8 cellular contexts compared by ENCODE assay signal in the genomic region with DNA sequence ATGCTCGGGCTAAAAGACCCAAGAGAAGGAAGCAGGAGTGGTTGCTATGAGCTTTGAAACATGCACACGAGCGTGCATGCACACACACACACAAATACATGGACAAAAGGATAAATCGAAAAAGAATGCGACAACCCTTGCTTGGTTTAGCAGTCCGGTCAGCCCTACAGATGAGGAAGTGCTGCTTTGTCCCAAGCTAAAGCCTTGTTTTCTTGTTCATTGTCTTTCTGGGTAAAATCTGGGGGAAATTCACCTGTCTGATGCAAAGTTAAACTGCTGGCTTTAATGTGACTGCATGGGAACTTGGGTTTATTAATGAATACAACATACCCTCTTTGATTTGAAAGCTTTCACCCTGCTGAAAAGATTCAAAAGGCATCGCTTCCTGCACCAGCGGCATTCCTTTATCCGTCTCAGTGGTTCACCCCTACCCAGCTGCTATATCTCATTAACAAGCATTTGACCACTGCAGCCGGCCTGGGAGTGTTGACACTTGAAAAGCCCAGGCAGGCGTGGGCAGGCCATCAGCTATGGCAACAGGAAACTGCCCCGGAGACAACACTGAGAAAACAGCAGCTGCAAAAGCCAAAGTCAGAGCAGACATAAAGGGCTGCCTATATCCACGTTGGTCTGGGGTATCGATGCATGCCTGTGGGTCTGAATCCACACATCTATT.
DNase-seq lines count a peak whose midpoint lies in the region; TF ChIP-seq lines count a peak whose summit lies in the region.

No MANE protein-coding gene starts in this region.

- peak overlapping the region; percentile 39 for H3K4me3 ChIP-seq in endodermal cell (ENCODE audit: low read length)
- H3K4me3 ChIP-seq in mesodermal cell (ENCODE audit: extremely low read depth, insufficient read depth, low read length, poor library complexity, severe bottlenecking) = no peak overlapping the region

- DNase-seq in Calu3 = peak; percentile 30
- peak; percentile 81 for DNase-seq in NCI-H345 (lab: John Stamatoyannopoulos, UW)
- peak; percentile 92 for DNase-seq in endodermal cell
- no peak for DNase-seq in effector CD8-positive, alpha-beta T cell (lab: John Stamatoyannopoulos, UW)
- DNase-seq in stimulated activated CD4-positive, alpha-beta T cell treated with anti-CD3 and anti-CD28 coated beads, Interleukin-1b, Interleukin-23, amount 100 ng/mL, for 48 hours = no peak
- DNase-seq in NCI-H2107 (lab: John Stamatoyannopoulos, UW) = no peak
- no peak for DNase-seq in H4 (ENCODE audit: low spot score)

- H3K4me1 Mint-ChIP-seq in Calu3 (ENCODE audit: low read depth, unreplicated experiment) = no peaks in the 10 kb centered on the region
- peaks cover 47% of the 10 kb centered on the region for H3K4me1 Mint-ChIP-seq in endodermal cell

- H3K27ac ChIP-seq in endodermal cell (ENCODE audit: low read depth, low read length) = peak overlapping the region; percentile 97
- peak overlapping the region; percentile 95 for H3K27ac ChIP-seq in mesodermal cell (ENCODE audit: low read depth, low read length, severe bottlenecking)

- 27 to 32% methylated on average over 5 to 14 of the region's 14 CpGs for WGBS in endodermal cell (ENCODE audit: insufficient coverage in 1 of 2, insufficient read length in 1 of 2), 2 experiments
- WGBS in mesodermal cell (ENCODE audit: insufficient coverage in 2 of 2), 2 experiments = 10 to 31% methylated on average over 8 to 12 of the region's 14 CpGs

- intact Hi-C loops in Calu3 (cut with micrococcal nuclease; ENCODE audit: unreplicated experiment) = no loop called here

- H3K9ac ChIP-seq in endodermal cell (ENCODE audit: extremely low read depth, low read length, poor library complexity, severe bottlenecking) = peak overlapping the region; percentile 48

- H3K4me1 ChIP-seq in endodermal cell (ENCODE audit: control insufficient read depth, insufficient read depth, low read length) (peaks cover 27% of the 10 kb centered on the region), mesodermal cell (ENCODE audit: control insufficient read depth, insufficient read depth, low read length, poor library complexity, severe bottlenecking) (peaks cover 63% of the 10 kb centered on the region)

- no peak overlapping the region for H3K4me3 Mint-ChIP-seq in Calu3 (ENCODE audit: low read depth, unreplicated experiment)
- H3K4me3 Mint-ChIP-seq in endodermal cell = peak overlapping the region; percentile 2

- H3K27ac Mint-ChIP-seq in Calu3 (ENCODE audit: unreplicated experiment) (no peak overlapping the region), endodermal cell (peak overlapping the region; percentile 73)

- H3K36me3 ChIP-seq in endodermal cell (ENCODE audit: control insufficient read depth, insufficient read depth, low read length) = no peaks in the 10 kb centered on the region
- H3K36me3 ChIP-seq in mesodermal cell (ENCODE audit: control insufficient read depth, insufficient read depth, low read length) = no peaks in the 10 kb centered on the region

- peaks cover 7% of the 10 kb centered on the region for H3K9me3 ChIP-seq in endodermal cell (ENCODE audit: control insufficient read depth, low read length)
- H3K9me3 ChIP-seq in mesodermal cell (ENCODE audit: control insufficient read depth, low read length) = peaks cover 1% of the 10 kb centered on the region

- TF ChIP-seq CTCF in Calu3 (IDR thresholded peaks at IDR 0.05; ENCODE audit: unreplicated experiment) (no peak), endodermal cell (conservative IDR thresholded peaks at IDR 0.05) (no peak)

- no peaks in the 10 kb centered on the region for H3K27me3 ChIP-seq in endodermal cell (ENCODE audit: control insufficient read depth, insufficient read depth, low read length, poor library complexity, severe bottlenecking)

- H3K36me3 Mint-ChIP-seq in Calu3 (ENCODE audit: insufficient read depth, unreplicated experiment) = no peaks in the 10 kb centered on the region
- H3K36me3 Mint-ChIP-seq in endodermal cell (ENCODE audit: low read depth) = no peaks in the 10 kb centered on the region

- BruUV-seq in Calu3 (replicated peaks; lab: Mats Ljungman, UMichigan) = no TSS peak

- H3K27me3 Mint-ChIP-seq in Calu3 (ENCODE audit: unreplicated experiment) = no peaks in the 10 kb centered on the region
- H3K27me3 Mint-ChIP-seq in endodermal cell (ENCODE audit: insufficient read depth) = no peaks in the 10 kb centered on the region

- H3K9me3 Mint-ChIP-seq in Calu3 (ENCODE audit: low read depth, unreplicated experiment) (no peaks in the 10 kb centered on the region), endodermal cell (no peaks in the 10 kb centered on the region)

- CTCF ChIA-PET in Calu3 (lab: Charles Lee) = no interaction called here

Comparison
In these comparisons a context has a peak if more than half of its experiments do, and no peak if none do; other contexts are left out.
1. DNase-seq: peak in Calu3 (single experiment), NCI-H345 (single experiment) and endodermal cell (single experiment); none in effector CD8-positive, alpha-beta T cell (single experiment), stimulated activated CD4-positive, alpha-beta T cell treated with anti-CD3 and anti-CD28 coated beads, Interleukin-1b, Interleukin-23, amount 100 ng/mL, for 48 hours (single experiment), NCI-H2107 (single experiment) and H4 (single experiment).